20 cellular contexts compared by ENCODE assay signal in the genomic region with DNA sequence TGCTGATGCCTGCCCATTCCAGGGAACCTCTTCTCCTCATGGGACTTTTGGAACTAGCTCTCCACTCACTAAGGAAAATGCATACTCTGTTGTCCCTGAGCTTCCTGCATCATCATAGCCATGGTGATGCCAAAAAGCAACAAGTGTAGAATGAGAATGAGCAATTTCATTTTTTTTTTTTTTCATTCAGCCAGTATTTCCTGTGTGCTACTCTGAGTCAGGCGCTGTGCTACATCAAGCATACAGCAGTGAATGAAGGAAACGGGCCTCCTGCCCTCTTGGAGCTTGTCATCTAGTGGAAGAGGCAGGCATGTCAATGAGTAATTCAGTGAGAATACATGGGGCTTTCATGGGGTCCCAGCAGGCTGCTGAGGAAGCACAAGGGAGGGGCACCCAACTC.
DNase-seq lines count a peak whose midpoint lies in the region; ATAC-seq lines count a peak whose summit lies in the region.
"Had no signal": no experiment of that assay in that cellular context is flagged by ENCODE, and none has a peak within 500 bp of the region (broad histone marks: within the 10 kb centered on the region; RNA-seq: fewer than 3 reads in every experiment).

No MANE protein-coding gene starts in this region.

- DNase-seq in ELR (ENCODE audit: low read depth) (peak; percentile 47), LHCN-M2 (ENCODE audit: low read depth) (peak; percentile 19), dermis blood vessel endothelial cell (peak; percentile 10), kidney tubule cell (ENCODE audit: low spot score) (peak; percentile 60), Ammon's horn (ENCODE audit: low spot score) (no peak), SKM-1 treated with dmso at 0.1 percent for 144 hours (lab: John Stamatoyannopoulos, UW; ENCODE audit: unreplicated experiment) (no peak), left lobe of liver (ENCODE audit: low spot score) (no peak)
- DNase-seq: Caco-2; CD4-positive, alpha-beta T cell; DMS 273 treated with DMSO at 0.1 percent for 48 hours; DMS79 treated with DMSO at 0.1 percent for 48 hours; GOT3; NCI-H1417; NCI-H1694 treated with DMSO at 0.1 percent for 48 hours; NCI-H2081 treated with DMSO at 0.1 percent for 48 hours; NCI-H2171 treated with DMSO at 0.1 percent for 48 hours; NCI-H526; OCI-M1; Right ventricle myocardium superior had no signal

- ATAC-seq in left lobe of liver = no peak
- ATAC-seq: HCT116 had no signal

Comparison
In these comparisons a context has a peak if more than half of its experiments do, and no peak if none do; other contexts are left out.
1. DNase-seq: peak in ELR (single experiment), LHCN-M2 (single experiment), dermis blood vessel endothelial cell (single experiment) and kidney tubule cell (single experiment); none in Ammon's horn (single experiment), SKM-1 treated with dmso at 0.1 percent for 144 hours (single experiment) and left lobe of liver (single experiment).